ENCODE assay signal across 8 cellular contexts in the genomic region with DNA sequence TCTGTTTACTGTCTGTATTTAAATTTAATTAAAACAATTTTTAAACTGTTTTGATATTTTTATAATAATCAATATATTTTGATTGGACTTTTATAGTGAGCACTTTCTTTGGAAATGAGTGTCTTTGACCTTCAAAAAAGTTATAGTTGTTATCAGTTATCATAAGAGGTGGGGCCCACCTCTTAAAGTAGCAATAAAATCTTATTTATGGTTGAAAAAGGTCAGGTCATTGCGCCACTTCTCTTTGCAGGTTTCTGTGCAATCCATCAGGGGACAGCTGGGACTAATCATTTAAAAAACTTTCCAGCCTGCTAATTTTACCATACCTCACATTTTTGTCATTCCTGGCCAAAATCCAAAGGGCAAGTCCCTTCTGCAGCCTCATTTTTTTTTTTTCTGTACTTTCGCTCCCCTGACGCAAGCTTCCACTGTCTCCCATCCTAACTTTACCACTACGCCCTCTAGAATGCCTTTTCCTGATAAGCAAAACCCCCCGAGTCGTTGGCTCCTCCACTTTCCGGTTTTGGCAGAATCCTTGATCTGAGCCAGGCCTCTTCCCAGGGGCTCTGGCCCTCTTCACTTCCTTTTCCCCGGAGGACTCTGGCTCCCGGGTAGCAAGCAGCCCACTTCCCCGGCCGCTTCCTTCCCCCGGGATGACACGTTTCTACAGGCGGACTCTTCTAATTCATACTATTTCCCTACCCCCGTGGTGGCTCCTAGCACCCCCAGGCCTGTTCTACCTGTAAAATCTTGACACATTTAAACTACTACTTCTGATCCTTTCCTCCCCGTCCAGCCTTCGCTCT. TPM values are rescaled to one million over a fixed set of nuclear protein-coding genes. Genes with fewer than 3 reads are reported as not detected.
DNase-seq lines count a peak whose midpoint lies in the region; ATAC-seq and TF ChIP-seq lines count a peak whose summit lies in the region.

No MANE protein-coding gene starts in this region.

- H3K36me3 ChIP-seq in HAP-1 (replicated peaks), result peaks cover 10% of the 10 kb centered on the region
- H3K36me3 ChIP-seq in adrenal gland (replicated peaks in 1 of 2), result no peaks in the 10 kb centered on the region
- no peaks in the 10 kb centered on the region for H3K36me3 ChIP-seq in right atrium auricular region

- no peak for ATAC-seq in GM19035 (IDR thresholded peaks at IDR 0.05; ENCODE audit: unreplicated experiment)

- in situ Hi-C loops in HAP-1 (cut with MboI; ENCODE audit: low sequenced_read_pairs), result loop anchor here (25.0 kb wide), 1 partner anchor 559 kb away; a partner anchor contains a TSS

- intact Hi-C loops in adrenal gland (cut with DNase I), result no loop called here

- TF ChIP-seq CTCF in adrenal gland (IDR thresholded peaks at IDR 0.05) (no peak), right atrium auricular region (IDR thresholded peaks at IDR 0.05) (no peak)

- H3K27me3 ChIP-seq in HAP-1 (ENCODE audit: low read depth) (no peaks in the 10 kb centered on the region), adrenal gland (no peaks in the 10 kb centered on the region), right atrium auricular region (no peaks in the 10 kb centered on the region)

- H3K4me3 ChIP-seq in HAP-1, result peak overlapping the region; percentile 55
- peak overlapping the region; percentile 69 to 87 (median 79) for H3K4me3 ChIP-seq in adrenal gland
- peak overlapping the region; percentile 56 to 68 for H3K4me3 ChIP-seq in right atrium auricular region

- WGBS in adrenal gland, 4 donors, result 1 to 2% (median 2%) methylated on average over 17 of the region's 17 CpGs

- peaks cover 19% of the 10 kb centered on the region for H3K4me1 ChIP-seq in HAP-1
- peaks cover 0 to 16% of the 10 kb centered on the region in 2 donors for H3K4me1 ChIP-seq in adrenal gland (replicated peaks in 1 of 2)
- peaks cover 0 to 29% of the 10 kb centered on the region in 2 donors for H3K4me1 ChIP-seq in right atrium auricular region

- DNase-seq in DMS 273 treated with DMSO at 0.1 percent for 48 hours (lab: John Stamatoyannopoulos, UW) (peak; percentile 67), HAP-1 (ENCODE audit: low spot score in 2 of 2) (peak; percentile 67 to 68), NCI-H524 treated with DMSO at 0.1 percent for 48 hours (lab: John Stamatoyannopoulos, UW) (peak; percentile 24), adrenal gland (peak; percentile 56 to 82 (median 71)), right atrium auricular region (ENCODE audit: low spot score) (peak; percentile 69), pons (ENCODE audit: low spot score) (peak; percentile 40), NCI-H2107 (lab: John Stamatoyannopoulos, UW) (no peak)

- peak overlapping the region; percentile 98 to 100 (median 98) for H3K27ac ChIP-seq in adrenal gland
- peak overlapping the region; percentile 95 to 99 for H3K27ac ChIP-seq in right atrium auricular region

- TF ChIP-seq POLR2A in adrenal gland (IDR thresholded peaks at IDR 0.05), result no peak

- H3K9me3 ChIP-seq in HAP-1, result peaks cover 3% of the 10 kb centered on the region; the same call in 1 of the 2 replicates
- no peaks in the 10 kb centered on the region for H3K9me3 ChIP-seq in adrenal gland (replicated peaks in 1 of 3)
- H3K9me3 ChIP-seq in right atrium auricular region, result no peaks in the 10 kb centered on the region

RNA-seq across cellular contexts. Expression of a gene that starts 1.1 kb away (rescaled TPM):
- total RNA-seq in adrenal gland (10 to 100 TPM in 7 of 8 donors, 1 to 10 TPM in 1; 6.8 to 44.5 (median 26.6) TPM), right atrium auricular region (10 to 100 TPM in 1 of 2 donors, 1 to 10 TPM in 1; 7.7 to 17.7 TPM)
- polyA plus RNA-seq in adrenal gland, result 10 to 100 TPM; 13.4 to 34.9 (median 17.4) TPM

RNA-seq across cellular contexts. Expression of a gene that starts 44.4 kb away (rescaled TPM):
- total RNA-seq in adrenal gland (10 to 100 TPM in 6 of 8 donors, 1 to 10 TPM in 2; 8.9 to 36.8 (median 16.3) TPM), right atrium auricular region (10 to 100 TPM; 23.7 to 24.0 TPM)
- polyA plus RNA-seq in adrenal gland, result 10 to 100 TPM in 1 of 3 donors, 1 to 10 TPM in 2; 7.5 to 17.9 (median 9.0) TPM
